14 cellular contexts compared by ENCODE assay signal in the genomic region with DNA sequence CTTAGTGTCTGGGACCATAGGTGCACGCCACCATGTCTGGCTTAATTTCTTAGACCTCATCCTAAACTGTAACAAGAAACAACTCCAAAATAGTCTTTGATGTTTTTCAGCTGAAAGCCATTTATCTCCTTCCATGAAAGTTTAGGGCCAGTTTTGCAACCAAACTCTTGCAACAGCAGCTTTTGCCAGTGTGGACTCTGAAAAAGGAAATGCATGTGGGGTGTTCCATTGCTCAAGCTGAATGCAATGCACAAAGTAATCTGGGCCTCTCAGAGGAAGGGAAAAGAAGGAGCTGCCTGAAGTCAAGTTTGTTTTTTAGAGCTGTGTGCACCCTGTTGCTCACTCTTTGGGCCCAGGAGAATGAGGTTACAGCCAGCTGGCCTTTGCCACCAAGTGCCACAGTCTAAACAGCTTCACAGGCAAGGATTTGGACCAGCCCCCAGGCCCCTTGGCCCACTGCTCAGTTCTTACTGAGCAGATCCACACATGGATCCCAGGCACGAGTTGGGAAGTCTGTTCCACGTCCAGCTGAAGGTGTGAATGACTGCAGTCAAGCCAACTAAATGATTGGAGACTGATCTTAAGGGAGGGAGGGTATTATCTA.
DNase-seq lines count a peak whose midpoint lies in the region; ATAC-seq and TF ChIP-seq lines count a peak whose summit lies in the region.
"Had no signal": no experiment of that assay in that cellular context is flagged by ENCODE, and none has a peak within 500 bp of the region (broad histone marks: within the 10 kb centered on the region; RNA-seq: fewer than 3 reads in every experiment).

No MANE protein-coding gene starts in this region.

- H3K9me3 Mint-ChIP-seq in nephron progenitor cell: no peaks in the 10 kb centered on the region
- H3K9me3 Mint-ChIP-seq in effector memory CD8-positive, alpha-beta T cell: no peaks in the 10 kb centered on the region

- TF ChIP-seq CTCF in HL-60 (IDR thresholded peaks at IDR 0.05; ENCODE audit: insufficient read depth, low read length) (no peak), nephron progenitor cell (IDR thresholded peaks at IDR 0.05) (no peak)

- peak overlapping the region in 1 of 2 donors; percentile 5 for H3K9ac ChIP-seq in stomach smooth muscle (ENCODE audit: low read length in 2 of 2)

- H3K27me3 ChIP-seq in HL-60 (ENCODE audit: insufficient read depth, poor library complexity, severe bottlenecking) (no peaks in the 10 kb centered on the region), stomach smooth muscle (ENCODE audit: control insufficient read depth in 1 of 2, insufficient read depth in 2 of 2, low read length in 2 of 2) (no peaks in the 10 kb centered on the region)
- H3K27me3 ChIP-seq: BE2C had no signal

- peaks cover 65% of the 10 kb centered on the region for H3K36me3 Mint-ChIP-seq in nephron progenitor cell (ENCODE audit: low read depth)
- peaks cover 24% of the 10 kb centered on the region for H3K36me3 Mint-ChIP-seq in effector memory CD8-positive, alpha-beta T cell (ENCODE audit: insufficient read depth)

- H3K27me3 Mint-ChIP-seq in nephron progenitor cell (ENCODE audit: low read depth, poor library complexity): peaks cover 2% of the 10 kb centered on the region
- no peaks in the 10 kb centered on the region for H3K27me3 Mint-ChIP-seq in effector memory CD8-positive, alpha-beta T cell
- H3K27me3 Mint-ChIP-seq: activated B cell treated with CpG ODN at 0.5 μM for 24 hours, memory B cell had no signal

- H3K27ac Mint-ChIP-seq in nephron progenitor cell: no peak overlapping the region
- no peak overlapping the region for H3K27ac Mint-ChIP-seq in effector memory CD8-positive, alpha-beta T cell
- H3K27ac Mint-ChIP-seq: activated B cell treated with CpG ODN at 0.5 μM for 24 hours, memory B cell had no signal

- peaks cover 5 to 17% of the 10 kb centered on the region in 2 donors for H3K36me3 ChIP-seq in stomach smooth muscle (ENCODE audit: control insufficient read depth in 2 of 2, insufficient read depth in 2 of 2, low read length in 2 of 2)
- H3K36me3 ChIP-seq: BE2C had no signal

- ATAC-seq in left lobe of liver (peak; percentile 39), GM21786 (IDR thresholded peaks at IDR 0.05; ENCODE audit: unreplicated experiment) (no peak)
- no peak for ATAC-seq in effector memory CD8-positive, alpha-beta T cell (replicated peaks)

- no peaks in the 10 kb centered on the region for H3K9me3 ChIP-seq in stomach smooth muscle (ENCODE audit: control insufficient read depth in 2 of 2, low read length in 2 of 2)
- H3K9me3 ChIP-seq: BE2C had no signal

- H3K4me3 Mint-ChIP-seq in nephron progenitor cell: no peak overlapping the region
- H3K4me3 Mint-ChIP-seq in effector memory CD8-positive, alpha-beta T cell: no peak overlapping the region
- H3K4me3 Mint-ChIP-seq: activated B cell treated with CpG ODN at 0.5 μM for 24 hours, memory B cell had no signal

- H3K4me1 Mint-ChIP-seq in nephron progenitor cell: peaks cover 11% of the 10 kb centered on the region
- peaks cover 0 to 7% of the 10 kb centered on the region in 2 donors for H3K4me1 Mint-ChIP-seq in effector memory CD8-positive, alpha-beta T cell (ENCODE audit: low read depth in 2 of 2)
- H3K4me1 Mint-ChIP-seq: activated B cell treated with CpG ODN at 0.5 μM for 24 hours, memory B cell had no signal

- DNase-seq in HL-60 (ENCODE audit: low read depth in 1 of 2, low spot score in 1 of 2) (peak; percentile 46 to 94), SKM-1 treated with dmso at 0.1 percent for 144 hours (lab: John Stamatoyannopoulos, UW; ENCODE audit: unreplicated experiment) (peak; percentile 82), left lobe of liver (ENCODE audit: low spot score) (no peak), nephron progenitor cell (no peak)
- no peak for DNase-seq in effector memory CD8-positive, alpha-beta T cell
- DNase-seq: activated B cell treated with CpG ODN at 0.5 μM for 24 hours, amygdala, BE2C, glutamatergic neuron, NCI-H2081, NCI-H524 treated with DMSO at 0.1 percent for 48 hours had no signal

- H3K4me1 ChIP-seq in stomach smooth muscle (ENCODE audit: control insufficient read depth, insufficient read depth, low read length): peaks cover 15% of the 10 kb centered on the region
- H3K4me1 ChIP-seq: BE2C had no signal

- H3K27ac ChIP-seq in HL-60 (replicated peaks): peak overlapping the region; percentile 83
- H3K27ac ChIP-seq in stomach smooth muscle (ENCODE audit: low read length): peak overlapping the region; percentile 60

- H3K4me3 ChIP-seq in HL-60 (replicated peaks; ENCODE audit: insufficient read depth, low read length) (no peak overlapping the region), stomach smooth muscle (ENCODE audit: low read length in 2 of 2) (no peak overlapping the region)

Comparison
In these comparisons a context has a peak if more than half of its experiments do, and no peak if none do; other contexts are left out.
1. DNase-seq: peak in HL-60 (2 of 2) and SKM-1 treated with dmso at 0.1 percent for 144 hours (single experiment); none in left lobe of liver (single experiment), nephron progenitor cell (single experiment) and effector memory CD8-positive, alpha-beta T cell (0 of 3).